ENCODE assay signal across 2 cellular contexts in the genomic region with DNA sequence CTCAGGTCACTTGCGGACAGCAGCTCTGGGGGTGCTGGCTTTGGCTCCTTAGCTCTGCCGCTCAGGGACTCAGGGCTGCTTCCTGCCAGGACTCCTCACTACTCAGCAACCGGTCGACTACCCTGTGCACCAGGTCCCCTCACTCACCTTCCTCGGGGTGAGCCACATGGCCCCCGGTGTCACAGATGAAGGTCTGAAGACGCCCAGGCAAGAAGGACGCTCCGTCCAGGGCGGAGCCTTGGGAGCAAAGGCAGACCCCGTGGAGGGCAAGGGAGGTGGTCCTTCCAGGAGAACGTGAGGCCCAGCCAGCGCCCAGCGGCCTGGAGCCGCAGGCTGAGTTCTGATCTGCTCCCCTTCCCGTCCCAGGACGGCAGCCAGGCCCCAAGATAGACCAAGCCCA.
TF ChIP-seq lines count a peak whose summit lies in the region.

No MANE protein-coding gene starts in this region.

TF ChIP-seq in A549, 52 proteins besides CTCF, POLR2A, EP300 and RAD21:
- TF ChIP-seq ZNF302 (CRISPR knock-in tag; IDR thresholded peaks at IDR 0.05) (no peak), HOXB5 (CRISPR knock-in tag; IDR thresholded peaks at IDR 0.05) (no peak)

TF ChIP-seq in IMR-90, 13 proteins besides CTCF, POLR2A, EP300 and RAD21:
- TF ChIP-seq MXI1 (IDR thresholded peaks at IDR 0.05; ENCODE audit: borderline replicate concordance, low read depth, low read length), result no peak
- TF ChIP-seq CHD1 (IDR thresholded peaks at IDR 0.05; ENCODE audit: low read depth, low read length), result no peak
- TF ChIP-seq, protein P1, sequence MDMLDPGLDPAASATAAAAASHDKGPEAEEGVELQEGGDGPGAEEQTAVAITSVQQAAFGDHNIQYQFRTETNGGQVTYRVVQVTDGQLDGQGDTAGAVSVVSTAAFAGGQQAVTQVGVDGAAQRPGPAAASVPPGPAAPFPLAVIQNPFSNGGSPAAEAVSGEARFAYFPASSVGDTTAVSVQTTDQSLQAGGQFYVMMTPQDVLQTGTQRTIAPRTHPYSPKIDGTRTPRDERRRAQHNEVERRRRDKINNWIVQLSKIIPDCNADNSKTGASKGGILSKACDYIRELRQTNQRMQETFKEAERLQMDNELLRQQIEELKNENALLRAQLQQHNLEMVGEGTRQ (IDR thresholded peaks at IDR 0.05; ENCODE audit: low read depth, low read length), result no peak
